Comparison of ENCODE assay signal across 21 cellular contexts in genomic region chr6:166439366-166440091, GRCh38. TPM values are rescaled to one million over a fixed set of nuclear protein-coding genes. Genes with fewer than 3 reads are reported as not detected.
DNase-seq lines count a peak whose midpoint lies in the region; ATAC-seq, FAIRE-seq and TF ChIP-seq lines count a peak whose summit lies in the region.
"Had no signal": no experiment of that assay in that cellular context is flagged by ENCODE, and none has a peak within 500 bp of the region (broad histone marks: within the 10 kb centered on the region; RNA-seq: fewer than 3 reads in every experiment).

No MANE protein-coding gene starts in this region.

- POLR2A ChIA-PET in endothelial cell of umbilical vein (lab: Charles Lee): no interaction called here

- H4K20me1 ChIP-seq in endothelial cell of umbilical vein (replicated peaks; ENCODE audit: control insufficient read depth, extremely low read depth, insufficient read depth, low read length): no peaks in the 10 kb centered on the region

- no peaks in the 10 kb centered on the region for H3K9me1 ChIP-seq in endothelial cell of umbilical vein (replicated peaks; ENCODE audit: control insufficient read depth, extremely low read depth, insufficient read depth, low read length)

- FAIRE-seq in endothelial cell of umbilical vein (lab: Jason Lieb, UNC): peak; percentile 89
- FAIRE-seq: GM12878, islet of Langerhans, urothelium cell line had no signal

- H3K9ac ChIP-seq in endothelial cell of umbilical vein (replicated peaks; ENCODE audit: extremely low read depth, insufficient read depth, low read length): no peak overlapping the region

- no peak for DNase-seq in heart right ventricle
- DNase-seq in left cardiac atrium: no peak
- peak; percentile 76 for DNase-seq in SK-N-DZ (ENCODE audit: low spot score)
- DNase-seq in endothelial cell of umbilical vein (ENCODE audit: low read depth, low spot score): peak; percentile 63
- DNase-seq in activated CD4-positive, alpha-beta T cell treated with anti-CD3 and anti-CD28 coated beads, Interleukin-2, amount 50 U/mL, for 48 hours: no peak
- DNase-seq in NCI-H2107 treated with DMSO at 0.1 percent for 48 hours (lab: John Stamatoyannopoulos, UW; ENCODE audit: unreplicated experiment): no peak
- DNase-seq in aorta: no peak
- DNase-seq in NCI-H2107 (lab: John Stamatoyannopoulos, UW): no peak
- DNase-seq: activated CD4-positive, alpha-beta memory T cell treated with anti-CD3 and anti-CD28 coated beads, Interleukin-2, amount 10 ng/mL, durations not matched to agents 7 days and 5 days; Caco-2; effector memory CD8-positive, alpha-beta T cell; natural killer cell; NCI-H1436 treated with DMSO at 0.1 percent for 48 hours; NCI-H226; stimulated activated CD4-positive, alpha-beta T cell treated with anti-CD3 and anti-CD28 coated beads, Interleukin-2, amount 100 ng/mL, for 24 hours had no signal

- no peak for TF ChIP-seq CTCF in heart right ventricle (IDR thresholded peaks at IDR 0.05)
- no peak for TF ChIP-seq CTCF in endothelial cell of umbilical vein (IDR thresholded peaks at IDR 0.05; ENCODE audit: extremely low read depth in 1 of 2, insufficient read depth in 1 of 2, low read depth in 1 of 2, low read length in 2 of 2)

- H3K36me3 ChIP-seq in heart right ventricle: peaks cover 0 to 57% (median 2%) of the 10 kb centered on the region in 9 donors
- H3K36me3 ChIP-seq in endothelial cell of umbilical vein (ENCODE audit: control insufficient read depth in 2 of 2, extremely low read depth in 1 of 2, insufficient read depth in 2 of 2, low read length in 2 of 2): peaks cover 0 to 10% of the 10 kb centered on the region in 2 experiments
- H3K36me3 ChIP-seq in aorta (ENCODE audit: control insufficient read depth in 1 of 2, insufficient read depth in 2 of 2, low read length in 1 of 2): no peaks in the 10 kb centered on the region
- H3K36me3 ChIP-seq: cardiac muscle cell had no signal

- H3K9me3 ChIP-seq in heart right ventricle (no peaks in the 10 kb centered on the region), endothelial cell of umbilical vein (replicated peaks; ENCODE audit: control insufficient read depth, insufficient read depth, low read length) (no peaks in the 10 kb centered on the region), aorta (ENCODE audit: control insufficient read depth, low read length) (no peaks in the 10 kb centered on the region)
- H3K9me3 ChIP-seq: Caco-2, stomach had no signal

- dilution Hi-C loops in endothelial cell of umbilical vein (cut with MboI; ENCODE audit: extremely low pct_ligation_motif_present, low sequenced_read_pairs): no loop called here

- no peak overlapping the region for H3K4me2 ChIP-seq in endothelial cell of umbilical vein (ENCODE audit: insufficient read depth, low read length)
- H3K4me2 ChIP-seq: hepatocyte had no signal

- WGBS in heart right ventricle, 2 donors: 60 to 66% methylated on average over 10 of the region's 10 CpGs
- WGBS in aorta, 2 donors: 73 to 74% methylated on average over 10 of the region's 10 CpGs

- ATAC-seq in heart right ventricle (peak in 5 of 8 donors; percentile 21 to 47 (median 36)), left cardiac atrium (no peak), aorta (ENCODE audit: low FRiP score) (no peak)
- ATAC-seq: effector memory CD8-positive, alpha-beta T cell; GM12878; natural killer cell had no signal

- no peak overlapping the region for H3K27ac ChIP-seq in heart right ventricle
- no peak overlapping the region for H3K27ac ChIP-seq in endothelial cell of umbilical vein (ENCODE audit: insufficient read depth, low read depth, low read length)
- no peak overlapping the region for H3K27ac ChIP-seq in aorta (ENCODE audit: low read depth in 1 of 2, low read length in 2 of 2)
- H3K27ac ChIP-seq: cardiac muscle cell, hepatocyte, stomach had no signal

- H3K79me2 ChIP-seq in endothelial cell of umbilical vein (ENCODE audit: control insufficient read depth, insufficient read depth, low read length): no peaks in the 10 kb centered on the region
- H3K79me2 ChIP-seq: hepatocyte had no signal

- no peak for TF ChIP-seq POLR2A in endothelial cell of umbilical vein (IDR thresholded peaks at IDR 0.05; ENCODE audit: low read depth, low read length)

- no peaks in the 10 kb centered on the region for H3K27me3 ChIP-seq in heart right ventricle
- H3K27me3 ChIP-seq in endothelial cell of umbilical vein (ENCODE audit: control insufficient read depth in 2 of 2, insufficient read depth in 2 of 2, low read length in 2 of 2): no peaks in the 10 kb centered on the region
- H3K27me3 ChIP-seq in aorta (ENCODE audit: control insufficient read depth in 1 of 2, insufficient read depth in 2 of 2, low read length in 1 of 2): no peaks in the 10 kb centered on the region
- H3K27me3 ChIP-seq: cardiac muscle cell, hepatocyte, stomach had no signal

- H3K4me1 ChIP-seq in heart right ventricle (peaks cover 0 to 29% (median 5%) of the 10 kb centered on the region in 9 donors), endothelial cell of umbilical vein (ENCODE audit: control insufficient read depth, extremely low read depth, insufficient read depth, low read length) (peaks cover 10% of the 10 kb centered on the region), aorta (ENCODE audit: control insufficient read depth in 1 of 2, insufficient read depth in 2 of 2, low read length in 2 of 2) (no peaks in the 10 kb centered on the region)
- H3K4me1 ChIP-seq: Caco-2 had no signal

- BruUV-seq in endothelial cell of umbilical vein (replicated peaks; lab: Mats Ljungman, UMichigan): no TSS peak

- intact Hi-C loops in heart right ventricle (cut with DNase I) (no loop called here), left cardiac atrium (cut with DNase I) (no loop called here), endothelial cell of umbilical vein (cut with micrococcal nuclease) (loop anchor here (1.0 to 5.0 kb wide), 2 partner anchors 49 to 188 kb away; partner anchors contain the start of gene RPS6KA2), aorta (cut with DNase I) (no loop called here)

- H2AFZ ChIP-seq in endothelial cell of umbilical vein (ENCODE audit: low read depth, low read length): no peak overlapping the region
- H2AFZ ChIP-seq: hepatocyte had no signal

- H3K4me3 ChIP-seq in heart right ventricle (no peak overlapping the region), endothelial cell of umbilical vein (replicated peaks in 1 of 3; ENCODE audit: insufficient read depth in 1 of 3, low read depth in 1 of 3, low read length in 3 of 3) (no peak overlapping the region), aorta (ENCODE audit: low read length in 2 of 2) (no peak overlapping the region)
- H3K4me3 ChIP-seq: cardiac muscle cell, GM12878, hepatocyte, stomach had no signal

- CTCF ChIA-PET in endothelial cell of umbilical vein (lab: Charles Lee): interaction anchor here (1.4 to 1.9 kb wide), 2 partner anchors 15 to 58 kb away, joined by 3 to 5 read pairs; no protein-coding TSS in a partner anchor

TF ChIP-seq in endothelial cell of umbilical vein, 7 proteins besides CTCF, POLR2A, EP300 and RAD21:
- TF ChIP-seq GATA2 (IDR thresholded peaks at IDR 0.05; ENCODE audit: insufficient read depth, insufficient read length, low read depth, low read length) (peak; percentile 86), MAX (IDR thresholded peaks at IDR 0.05; ENCODE audit: insufficient read depth, insufficient read length) (peak; percentile 50), EZH2 (IDR thresholded peaks at IDR 0.05; ENCODE audit: borderline replicate concordance, low read depth, low read length, severe bottlenecking) (no peak), POLR2AphosphoS5 (IDR thresholded peaks at IDR 0.05; ENCODE audit: insufficient read depth, low read depth, low read length) (peak; percentile 30)

RNA-seq across cellular contexts. Expression of gene MPC1, which starts 56.8 kb away (rescaled TPM):
- 100 to 1,000 TPM; 276 to 736 (median 588) TPM for total RNA-seq in heart right ventricle
- polyA plus RNA-seq in heart right ventricle: 100 to 1,000 TPM; 358 to 359 TPM
- 100 to 1,000 TPM; 273 to 352 TPM for total RNA-seq in left cardiac atrium
- 46.2 and 47.9 TPM in 2 replicates for polyA plus RNA-seq in SK-N-DZ (2014; cell fraction: cytosol; rRNA removed)
- 29.2 and 37.4 TPM in 2 replicates for polyA plus RNA-seq in SK-N-DZ (2014; cell fraction: nucleus; rRNA removed)
- 17.5 and 22.9 TPM in 2 replicates for total RNA-seq in endothelial cell of umbilical vein
- 11.2 and 15.5 TPM in 2 replicates for polyA plus RNA-seq in endothelial cell of umbilical vein
- 15.2 and 16.6 TPM in 2 replicates for polyA plus RNA-seq in endothelial cell of umbilical vein (2011; cell fraction: cytosol; rRNA removed)
- polyA plus RNA-seq in endothelial cell of umbilical vein (2011; cell fraction: nucleus; rRNA removed): 8.3 and 10.2 TPM in 2 replicates
- 9.2 and 16.8 TPM in 2 replicates for polyA plus RNA-seq in endothelial cell of umbilical vein (2012)
- polyA minus RNA-seq in endothelial cell of umbilical vein: 5.5 and 10.1 TPM in 2 replicates
- polyA minus RNA-seq in endothelial cell of umbilical vein (2011; cell fraction: cytosol; rRNA and poly(A)+ RNA removed): 8.2 TPM
- polyA minus RNA-seq in endothelial cell of umbilical vein (2011; cell fraction: nucleus; rRNA and poly(A)+ RNA removed): 0.48 and 2.3 TPM in 2 replicates
- 10 to 100 TPM; 36.7 to 71.7 TPM for total RNA-seq in aorta
- polyA plus RNA-seq in aorta: 100 to 1,000 TPM in 1 of 2 donors, 10 to 100 TPM in 1; 61.7 to 128 TPM

Comparison
In these comparisons a context has a peak if more than half of its experiments do, and no peak if none do; other contexts are left out.
1. ATAC-seq: peak in heart right ventricle (5 of 8); none in left cardiac atrium (0 of 2) and aorta (single experiment).
2. DNase-seq: peak in SK-N-DZ (single experiment) and endothelial cell of umbilical vein (single experiment); none in heart right ventricle (0 of 2), left cardiac atrium (single experiment), activated CD4-positive, alpha-beta T cell treated with anti-CD3 and anti-CD28 coated beads, Interleukin-2, amount 50 U/mL, for 48 hours (0 of 2), NCI-H2107 treated with DMSO at 0.1 percent for 48 hours (single experiment), aorta (0 of 2) and NCI-H2107 (single experiment).